2 cellular contexts compared by ENCODE assay signal in genomic region chrX:108070891-108071290, GRCh38.
TF ChIP-seq lines count a peak whose summit lies in the region.

No MANE protein-coding gene starts in this region.

TF ChIP-seq in GM23338, 12 proteins besides CTCF, POLR2A, EP300 and RAD21:
- TF ChIP-seq EZH2 (IDR thresholded peaks at IDR 0.05; ENCODE audit: low read depth, unreplicated experiment), result no peak
- no peak for TF ChIP-seq ZNF114 (CRISPR knock-in tag; IDR thresholded peaks at IDR 0.05)
- TF ChIP-seq NANOG (IDR thresholded peaks at IDR 0.05; ENCODE audit: borderline replicate concordance), result no peak
- TF ChIP-seq EZH2phosphoT487 (IDR thresholded peaks at IDR 0.05; ENCODE audit: unreplicated experiment), result no peak
- no peak for TF ChIP-seq STAT1 (IDR thresholded peaks at IDR 0.05; ENCODE audit: unreplicated experiment)
- no peak for TF ChIP-seq REST (IDR thresholded peaks at IDR 0.05; ENCODE audit: unreplicated experiment)
- no peak for TF ChIP-seq JUNB (IDR thresholded peaks at IDR 0.05; ENCODE audit: unreplicated experiment)
- no peak for TF ChIP-seq ETS1 (IDR thresholded peaks at IDR 0.05)
- no peak for TF ChIP-seq POLR2AphosphoS5 (IDR thresholded peaks at IDR 0.05; ENCODE audit: low read depth)
- TF ChIP-seq CREB1 (CRISPR knock-in tag; IDR thresholded peaks at IDR 0.05; ENCODE audit: low read depth), result no peak
- no peak for TF ChIP-seq ZNF462 (CRISPR knock-in tag; IDR thresholded peaks at IDR 0.05)
- no peak for TF ChIP-seq ZNF331 (CRISPR knock-in tag; IDR thresholded peaks at IDR 0.05; ENCODE audit: low read depth)

TF ChIP-seq in HepG2, 621 proteins besides CTCF, POLR2A, EP300 and RAD21:
- TF ChIP-seq NONO (IDR thresholded peaks at IDR 0.05) (no peak), NONO (CRISPR knock-in tag; conservative IDR thresholded peaks at IDR 0.05) (no peak), TGIF2 (CRISPR knock-in tag; IDR thresholded peaks at IDR 0.05) (no peak), ZNF282 (IDR thresholded peaks at IDR 0.05; ENCODE audit: partially characterized antibody) (no peak), MYC (CRISPR knock-in tag; IDR thresholded peaks at IDR 0.05; ENCODE audit: borderline replicate concordance) (no peak), MED8 (CRISPR knock-in tag; IDR thresholded peaks at IDR 0.05; ENCODE audit: insufficient replicate concordance) (no peak), CC2D1A (CRISPR knock-in tag; IDR thresholded peaks at IDR 0.05) (no peak), TBL1XR1 (IDR thresholded peaks at IDR 0.05; ENCODE audit: borderline replicate concordance, low read length, partially characterized antibody) (no peak), TFDP1 (CRISPR knock-in tag; IDR thresholded peaks at IDR 0.05; ENCODE audit: borderline replicate concordance) (no peak), CEBPZ (IDR thresholded peaks at IDR 0.05; ENCODE audit: low read length) (no peak), SALL1 (CRISPR knock-in tag; IDR thresholded peaks at IDR 0.05) (no peak), KLF13 (CRISPR knock-in tag; IDR thresholded peaks at IDR 0.05) (no peak), HOMEZ (CRISPR knock-in tag; IDR thresholded peaks at IDR 0.05; ENCODE audit: low read depth) (no peak), CCAR2 (optimal IDR thresholded peaks at IDR 0.05; ENCODE audit: low read depth, low read length) (no peak), ZNF564 (CRISPR knock-in tag; IDR thresholded peaks at IDR 0.05) (no peak), NFE2L2 (IDR thresholded peaks at IDR 0.05; ENCODE audit: low read length) (no peak), KMT2B (CRISPR knock-in tag; IDR thresholded peaks at IDR 0.05) (no peak)
